In the genomic region with DNA sequence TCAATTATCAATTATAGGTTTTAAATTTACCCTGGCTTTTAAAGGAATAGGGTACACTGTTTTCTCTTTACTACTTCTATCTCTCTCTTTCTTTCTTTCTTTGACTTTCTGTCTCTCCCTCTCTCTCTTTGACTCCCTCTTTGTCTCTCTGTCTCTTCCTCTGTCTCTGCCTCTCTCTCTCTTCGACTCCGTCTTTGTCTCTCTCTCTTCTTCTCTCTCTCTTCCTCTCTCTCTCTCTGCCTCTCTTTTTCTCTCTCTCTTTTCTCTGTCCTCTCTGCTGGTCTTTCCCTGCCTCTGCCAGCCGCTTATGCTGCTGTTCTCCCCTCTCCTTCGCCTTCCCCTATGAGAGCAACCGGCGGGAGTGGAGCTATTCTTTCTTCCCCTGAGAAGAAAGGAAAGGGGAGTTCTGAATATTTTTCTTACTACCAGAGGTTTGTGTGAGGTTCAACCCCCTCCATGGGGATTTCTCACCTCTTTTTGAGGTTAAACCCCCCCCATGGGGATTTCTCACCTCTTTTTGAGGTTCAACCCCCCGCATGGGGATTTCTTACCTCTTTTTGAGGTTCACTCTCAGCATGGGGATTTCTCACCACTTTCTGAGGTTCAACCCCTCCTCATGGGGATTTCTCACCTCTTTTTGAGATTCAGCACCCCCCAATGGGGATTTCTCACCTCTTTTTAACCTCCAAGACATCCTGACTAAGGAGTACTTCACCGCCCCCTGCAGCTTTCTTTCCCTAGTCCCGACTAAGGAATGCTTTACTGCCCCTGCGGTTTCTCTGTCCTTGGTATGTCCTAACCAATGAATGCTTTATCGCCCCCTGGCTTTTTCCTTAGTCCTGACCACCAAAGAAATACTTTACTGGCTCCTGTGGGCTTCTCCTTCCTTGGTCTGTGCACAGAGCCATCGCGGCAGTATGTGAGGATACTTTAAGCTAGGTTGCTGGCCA, we compare ENCODE assay signal across 9 cellular contexts. TPM values are rescaled to one million over a fixed set of nuclear protein-coding genes. Genes with fewer than 3 reads are reported as not detected.
DNase-seq lines count a peak whose midpoint lies in the region; ATAC-seq, FAIRE-seq and TF ChIP-seq lines count a peak whose summit lies in the region.
"Had no signal": no experiment of that assay in that cellular context is flagged by ENCODE, and none has a peak within 500 bp of the region (broad histone marks: within the 10 kb centered on the region; RNA-seq: fewer than 3 reads in every experiment).

No MANE protein-coding gene starts in this region.

- no peaks in the 10 kb centered on the region for H3K9me3 ChIP-seq in K562 (replicated peaks; ENCODE audit: control insufficient read depth, insufficient read depth, low read depth, low read length)

- intact Hi-C loops in K562 (cut with micrococcal nuclease) = no loop called here

- in situ Hi-C loops in K562 (cut with MboI) = no loop called here

- CTCF ChIA-PET in K562 (lab: Yijun Ruan, JAX; ENCODE audit: low intra/inter-chr PET ratio) = interaction anchor here (0.7 kb wide), 1 partner anchor 516 kb away, joined by 4 read pairs; no protein-coding TSS in a partner anchor

- H4K20me1 ChIP-seq in K562 (replicated peaks; ENCODE audit: control insufficient read depth, insufficient read depth, low read length) = no peaks in the 10 kb centered on the region

- no TSS peak for BruUV-seq in K562 (replicated peaks; lab: Mats Ljungman, UMichigan)

- TF ChIP-seq POLR2A in K562 (conservative IDR thresholded peaks at IDR 0.05) = no peak

- H3K4me3 ChIP-seq in K562 = no peak overlapping the region

- ATAC-seq in GM18520 (IDR thresholded peaks at IDR 0.05; ENCODE audit: unreplicated experiment) (peak; percentile 52), K562 (peak; percentile 88), HG02884 (IDR thresholded peaks at IDR 0.05; ENCODE audit: unreplicated experiment) (no peak), HG02571 (IDR thresholded peaks at IDR 0.05; ENCODE audit: unreplicated experiment) (no peak)

- TF ChIP-seq CTCF in K562 (IDR thresholded peaks at IDR 0.05 in 2 of 3, conservative IDR thresholded peaks at IDR 0.05 in 1 of 3; ENCODE audit: insufficient read depth in 2 of 3, low read depth in 1 of 3, low read length in 3 of 3) = peak; percentile 40 to 53 (median 44)

- FAIRE-seq in K562 (lab: Jason Lieb, UNC) = no peak

- no peaks in the 10 kb centered on the region for H3K4me1 ChIP-seq in K562 (replicated peaks in 1 of 2; ENCODE audit: control insufficient read depth in 2 of 2, insufficient read depth in 2 of 2, low read length in 2 of 2)

- no peaks in the 10 kb centered on the region for H3K36me3 ChIP-seq in K562 (ENCODE audit: control insufficient read depth, insufficient read depth, low read length)

- H3K9me1 ChIP-seq in K562 (ENCODE audit: control insufficient read depth, insufficient read depth, low read length) = no peaks in the 10 kb centered on the region

- 9% methylated on average over 9 of the region's 13 CpGs for WGBS in K562 (ENCODE audit: insufficient coverage, low coverage, missing lambda C conversion rate)

- peak in 1 of 2 experiments; percentile 43; a peak in 2 of 4 replicates for TF ChIP-seq RAD21 in K562 (CRISPR knock-in tag; conservative IDR thresholded peaks at IDR 0.05 in 1 of 2, IDR thresholded peaks at IDR 0.05 in 1 of 2)

- H3K79me2 ChIP-seq in K562 (ENCODE audit: control insufficient read depth, insufficient read depth, low read length) = no peaks in the 10 kb centered on the region

- no peak overlapping the region for H2AFZ ChIP-seq in K562 (ENCODE audit: low read depth, low read length)

- no peak overlapping the region for H3K4me2 ChIP-seq in K562 (ENCODE audit: insufficient read depth, low read length)
- H3K4me2 ChIP-seq: KMS-11 had no signal

- DNase-seq in RPMI7951 (ENCODE audit: low read depth) = peak; percentile 66
- peak; percentile 7 to 32 (median 12) for DNase-seq in K562 (ENCODE audit: extremely low read depth in 1 of 4, low spot score in 3 of 4)
- DNase-seq in stimulated activated CD4-positive, alpha-beta T cell treated with anti-CD3 and anti-CD28 coated beads, Interleukin-1b, Interleukin-23, amount 100 ng/mL, for 48 hours = peak; percentile 39
- DNase-seq in DMS114 treated with DMSO at 0.1 percent for 48 hours (lab: John Stamatoyannopoulos, UW; ENCODE audit: unreplicated experiment) = no peak
- DNase-seq in GF-D8 (lab: John Stamatoyannopoulos, UW) = no peak

- H3K9ac ChIP-seq in K562 (ENCODE audit: insufficient read depth in 1 of 2, low read depth in 2 of 2, low read length in 2 of 2) = no peak overlapping the region
- H3K9ac ChIP-seq: KMS-11 had no signal

- TF ChIP-seq EP300 in K562 (IDR thresholded peaks at IDR 0.05; ENCODE audit: low read length) = no peak

- H3K27me3 ChIP-seq in K562 (ENCODE audit: control insufficient read depth in 2 of 2, insufficient read depth in 2 of 2, low read length in 2 of 2) = no peaks in the 10 kb centered on the region

- no peak overlapping the region for H3K27ac ChIP-seq in K562 (ENCODE audit: extremely low read depth, low read depth, low read length)
- H3K27ac ChIP-seq: KMS-11 had no signal

- POLR2A ChIA-PET in K562 (lab: Yijun Ruan, JAX) = no interaction called here

TF ChIP-seq in K562, 482 proteins besides CTCF, POLR2A, EP300 and RAD21 (continues in another document):
- peak; percentile 70; the same call in 1 of the 2 replicates for TF ChIP-seq ATF7 (IDR thresholded peaks at IDR 0.05)
- peak; percentile 34; the same call in 1 of the 2 replicates for TF ChIP-seq TCF7L2 (IDR thresholded peaks at IDR 0.05; ENCODE audit: low read depth, low read length)
- TF ChIP-seq L3MBTL2 (IDR thresholded peaks at IDR 0.05) = no peak
- TF ChIP-seq ZFP30 (CRISPR knock-in tag; IDR thresholded peaks at IDR 0.05; ENCODE audit: borderline replicate concordance) = no peak
- no peak for TF ChIP-seq ILF3 (IDR thresholded peaks at IDR 0.05; ENCODE audit: borderline replicate concordance)
- TF ChIP-seq, protein P1, sequence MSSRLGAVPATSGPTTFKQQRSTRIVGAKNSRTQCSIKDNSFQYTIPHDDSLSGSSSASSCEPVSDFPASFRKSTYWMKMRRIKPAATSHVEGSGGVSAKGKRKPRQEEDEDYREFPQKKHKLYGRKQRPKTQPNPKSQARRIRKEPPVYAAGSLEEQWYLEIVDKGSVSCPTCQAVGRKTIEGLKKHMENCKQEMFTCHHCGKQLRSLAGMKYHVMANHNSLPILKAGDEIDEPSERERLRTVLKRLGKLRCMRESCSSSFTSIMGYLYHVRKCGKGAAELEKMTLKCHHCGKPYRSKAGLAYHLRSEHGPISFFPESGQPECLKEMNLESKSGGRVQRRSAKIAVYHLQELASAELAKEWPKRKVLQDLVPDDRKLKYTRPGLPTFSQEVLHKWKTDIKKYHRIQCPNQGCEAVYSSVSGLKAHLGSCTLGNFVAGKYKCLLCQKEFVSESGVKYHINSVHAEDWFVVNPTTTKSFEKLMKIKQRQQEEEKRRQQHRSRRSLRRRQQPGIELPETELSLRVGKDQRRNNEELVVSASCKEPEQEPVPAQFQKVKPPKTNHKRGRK (tag; IDR thresholded peaks at IDR 0.05) = peak; percentile 49; the same call in 1 of the 2 replicates
- peak; percentile 61; the same call in 1 of the 2 replicates for TF ChIP-seq ESRRA (IDR thresholded peaks at IDR 0.05; ENCODE audit: borderline replicate concordance, low read depth)
- TF ChIP-seq ZC3H4 (CRISPR knock-in tag; IDR thresholded peaks at IDR 0.05; ENCODE audit: borderline replicate concordance) = no peak
- TF ChIP-seq TEAD4 (IDR thresholded peaks at IDR 0.05; ENCODE audit: low read length) = peak; percentile 15; the same call in 1 of the 2 replicates
- TF ChIP-seq TEAD4 (CRISPR knock-in tag; IDR thresholded peaks at IDR 0.05; ENCODE audit: borderline replicate concordance) = no peak

RNA-seq across cellular contexts. Expression of a gene that starts 27.4 kb away (rescaled TPM):
- total RNA-seq in RPMI7951 (2014; rRNA removed; shearing (Covaris generic)) = 12.4 and 14.9 TPM in 2 replicates
- 19.1 and 97.1 TPM in 2 replicates for total RNA-seq in K562 (2011; cell fraction: chromatin; rRNA removed; ENCODE audit: low replicate concordance)
- 9.5 and 14.3 TPM in 2 replicates for total RNA-seq in K562 (2011; cell fraction: nucleolus; rRNA removed)
- 35.8 and 66.0 TPM in 2 replicates for total RNA-seq in K562 (2011; cell fraction: nucleoplasm; rRNA removed)
- 4.5 and 6.5 TPM in 2 replicates for total RNA-seq in K562 (2014; rRNA removed)
- total RNA-seq in K562 (2014; rRNA removed; fragmentation: Illumina TruSeq; extraction: Trizol) = 12.2 and 12.3 TPM in 2 replicates
- 9.1 and 10.6 TPM in 2 replicates for total RNA-seq in K562 (2015; rRNA removed; fragmentation: Illumina TruSeq; extraction: Trizol)
- total RNA-seq in K562 (2021) = 7.4 and 9.8 TPM in 2 replicates
- 6.8 and 7.0 TPM in 2 replicates for polyA plus RNA-seq in K562 (2011; rRNA removed)
- 1.4 and 2.5 TPM in 2 replicates for polyA plus RNA-seq in K562 (2011; cell fraction: cytosol; rRNA removed)
- polyA plus RNA-seq in K562 (2011; cell fraction: nucleus; rRNA removed) = 8.2 and 12.3 TPM in 2 replicates
- polyA plus RNA-seq in K562 (2012) = 3.3 TPM in 2 replicates
- 4.0 and 5.0 TPM in 2 replicates for polyA plus RNA-seq in K562 (2014; fragmentation: Illumina TruSeq; extraction: Trizol)
- 1 to 10 TPM; 1.2 to 2.0 TPM for polyA plus RNA-seq in K562 (2014; fragmentation: Nextera tagmentation; extraction: Ambion mirVana)
- polyA plus RNA-seq in K562 (2014; rRNA removed) = 3.7 TPM in 2 replicates
- 22.6 and 23.1 TPM in 2 replicates for polyA minus RNA-seq in K562 (2011; rRNA and poly(A)+ RNA removed)
- polyA minus RNA-seq in K562 (2011; cell fraction: cytosol; rRNA and poly(A)+ RNA removed) = 2.8 and 2.9 TPM in 2 replicates
- 23.0 and 39.1 TPM in 2 replicates for polyA minus RNA-seq in K562 (2011; cell fraction: nucleus; rRNA and poly(A)+ RNA removed)

Comparison
In these comparisons a context has a peak if more than half of its experiments do, and no peak if none do; other contexts are left out.
1. ATAC-seq: peak in GM18520 (single experiment) and K562 (single experiment); none in HG02884 (single experiment) and HG02571 (single experiment).
2. DNase-seq: peak in RPMI7951 (single experiment), K562 (4 of 4) and stimulated activated CD4-positive, alpha-beta T cell treated with anti-CD3 and anti-CD28 coated beads, Interleukin-1b, Interleukin-23, amount 100 ng/mL, for 48 hours (single experiment); none in DMS114 treated with DMSO at 0.1 percent for 48 hours (single experiment) and GF-D8 (single experiment).